ENCODE assay signal across 20 cellular contexts in the genomic region with DNA sequence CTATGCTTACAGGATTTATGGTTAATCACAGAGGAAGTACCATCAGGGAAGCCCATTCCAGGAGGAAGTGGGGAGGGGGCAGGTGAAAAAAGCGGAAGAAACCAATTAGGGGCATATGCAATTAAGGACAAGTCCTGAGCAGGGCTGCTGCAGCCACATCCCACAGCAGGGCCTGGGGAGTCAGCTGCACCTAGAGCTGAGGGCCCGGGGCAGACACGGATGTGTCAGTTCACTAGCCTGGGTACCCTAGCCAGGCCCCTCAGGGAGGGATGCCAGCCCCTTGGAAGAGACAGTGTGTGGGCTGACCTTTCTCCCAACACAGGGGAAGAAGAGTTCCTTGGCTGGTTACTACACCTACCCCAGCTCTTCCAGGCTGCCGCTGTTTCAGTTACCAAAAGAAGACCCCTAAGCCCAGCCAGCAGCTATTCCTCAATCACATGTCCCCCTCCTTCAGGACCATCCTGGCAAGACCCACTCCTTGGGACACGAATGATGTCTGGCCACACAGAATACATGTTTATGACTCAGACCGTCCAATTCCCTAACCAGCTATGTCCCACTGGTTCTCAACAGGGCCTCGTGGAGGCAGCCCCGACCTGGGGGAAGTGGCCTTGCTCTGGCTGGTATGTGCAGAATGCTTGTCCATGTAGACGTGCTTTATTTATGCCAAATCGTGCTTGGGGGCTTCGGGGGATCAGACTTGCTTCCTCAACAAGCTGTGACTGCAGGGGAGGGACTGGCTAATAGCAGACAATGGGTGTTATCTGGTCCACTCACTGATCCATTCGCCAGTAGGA.
"Had no signal": no experiment of that assay in that cellular context is flagged by ENCODE, and none has a peak within 500 bp of the region (broad histone marks: within the 10 kb centered on the region; RNA-seq: fewer than 3 reads in every experiment).

No MANE protein-coding gene starts in this region.

- H3K9me3 Mint-ChIP-seq: activated CD4-positive, alpha-beta T cell treated with anti-CD3 and anti-CD28 coated beads, Interleukin-2, amount 10 ng/mL, durations not matched to agents 7 days and 5 days; activated naive CD8-positive, alpha-beta T cell treated with anti-CD3 and anti-CD28 coated beads, Interleukin-2, amount 50 U/mL, for 24 hours; activated T-cell treated with anti-CD3 and anti-CD28 coated beads, Interleukin-2, amount 50 U/mL, for 72 hours; naive thymus-derived CD8-positive, alpha-beta T cell; T-helper 1 cell treated with Interleukin-12 subunit alpha and Interleukin-12 subunit beta and Interleukin-4 antibody, amounts not matched to agents 30 μg/mL and 1 μg/mL, for 36 hours had no signal

- ATAC-seq: activated CD4-positive, CD25-positive, alpha-beta regulatory T cell treated with anti-CD3 and anti-CD28 coated beads, Interleukin-2, amount 50 U/mL, for 24 hours; activated naive CD8-positive, alpha-beta T cell treated with anti-CD3 and anti-CD28 coated beads, Interleukin-2, amount 50 U/mL, for 24 hours; activated T-cell treated with anti-CD3 and anti-CD28 coated beads, Interleukin-2, amount 50 U/mL, for 72 hours; left ventricle myocardium superior; naive thymus-derived CD8-positive, alpha-beta T cell had no signal

- H3K27ac Mint-ChIP-seq: activated CD4-positive, alpha-beta T cell treated with anti-CD3 and anti-CD28 coated beads, Interleukin-2, amount 10 ng/mL, durations not matched to agents 7 days and 5 days; activated naive CD8-positive, alpha-beta T cell treated with anti-CD3 and anti-CD28 coated beads, Interleukin-2, amount 50 U/mL, for 24 hours; activated T-cell treated with anti-CD3 and anti-CD28 coated beads, Interleukin-2, amount 50 U/mL, for 72 hours; brain; T-helper 1 cell treated with Interleukin-12 subunit alpha and Interleukin-12 subunit beta and Interleukin-4 antibody, amounts not matched to agents 30 μg/mL and 1 μg/mL, for 36 hours had no signal

- H3K36me3 Mint-ChIP-seq: naive thymus-derived CD8-positive, alpha-beta T cell had no signal

- H3K4me3 Mint-ChIP-seq: activated CD4-positive, alpha-beta T cell treated with anti-CD3 and anti-CD28 coated beads, Interleukin-2, amount 10 ng/mL, durations not matched to agents 7 days and 5 days; activated naive CD8-positive, alpha-beta T cell treated with anti-CD3 and anti-CD28 coated beads, Interleukin-2, amount 50 U/mL, for 24 hours; activated T-cell treated with anti-CD3 and anti-CD28 coated beads, Interleukin-2, amount 50 U/mL, for 72 hours; naive thymus-derived CD8-positive, alpha-beta T cell; T-helper 1 cell treated with Interleukin-12 subunit alpha and Interleukin-12 subunit beta and Interleukin-4 antibody, amounts not matched to agents 30 μg/mL and 1 μg/mL, for 36 hours had no signal

- H3K27me3 Mint-ChIP-seq: activated CD4-positive, alpha-beta T cell treated with anti-CD3 and anti-CD28 coated beads, Interleukin-2, amount 10 ng/mL, durations not matched to agents 7 days and 5 days had no signal

- DNase-seq: activated CD4-positive, alpha-beta T cell treated with anti-CD3 and anti-CD28 coated beads, Interleukin-2, amount 10 ng/mL, durations not matched to agents 7 days and 5 days; activated CD8-positive, alpha-beta memory T cell treated with anti-CD3 and anti-CD28 coated beads for 24 hours; activated CD8-positive, alpha-beta memory T cell treated with anti-CD3 and anti-CD28 coated beads, Interleukin-2, amount 50 U/mL, for 48 hours; activated naive CD8-positive, alpha-beta T cell treated with anti-CD3 and anti-CD28 coated beads, Interleukin-2, amount 50 U/mL, for 24 hours; activated T-cell treated with anti-CD3 and anti-CD28 coated beads, Interleukin-2, amount 50 U/mL, for 72 hours; anterior cingulate cortex; central memory CD4-positive, alpha-beta T cell; cortex of kidney; erythroblast; hypothalamus; left ventricle myocardium superior; nucleus accumbens; retina; stimulated activated CD4-positive, alpha-beta T cell treated with anti-CD3 and anti-CD28 coated beads, Interleukin-2, amount 100 ng/mL, for 24 hours; stimulated activated naive CD4-positive, alpha-beta T cell treated with Interleukin-2 at 50 U/mL for 16 hours; trophoblast cell had no signal

- H3K4me1 Mint-ChIP-seq: activated CD4-positive, alpha-beta T cell treated with anti-CD3 and anti-CD28 coated beads, Interleukin-2, amount 10 ng/mL, durations not matched to agents 7 days and 5 days; activated naive CD8-positive, alpha-beta T cell treated with anti-CD3 and anti-CD28 coated beads, Interleukin-2, amount 50 U/mL, for 24 hours; brain had no signal
